2 cellular contexts compared by ENCODE assay signal in genomic region chr10:102432162-102432950, GRCh38.
TF ChIP-seq lines count a peak whose summit lies in the region.

A gene with protein sequence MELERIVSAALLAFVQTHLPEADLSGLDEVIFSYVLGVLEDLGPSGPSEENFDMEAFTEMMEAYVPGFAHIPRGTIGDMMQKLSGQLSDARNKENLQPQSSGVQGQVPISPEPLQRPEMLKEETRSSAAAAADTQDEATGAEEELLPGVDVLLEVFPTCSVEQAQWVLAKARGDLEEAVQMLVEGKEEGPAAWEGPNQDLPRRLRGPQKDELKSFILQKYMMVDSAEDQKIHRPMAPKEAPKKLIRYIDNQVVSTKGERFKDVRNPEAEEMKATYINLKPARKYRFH (minus strand): TSS chr10:102432574. CDS start chr10:102425188, 7,386 bp downstream.

TF ChIP-seq in IMR-90, 13 proteins besides CTCF, POLR2A, EP300 and RAD21 (continued from another document):
- TF ChIP-seq MXI1 (IDR thresholded peaks at IDR 0.05; ENCODE audit: borderline replicate concordance, low read depth, low read length) (no peak), RFX5 (IDR thresholded peaks at IDR 0.05; ENCODE audit: low read depth, low read length) (peak; percentile 30; the same call in 1 of the 2 replicates)
TF ChIP-seq in IMR-90: peak in this region for 2.

TF ChIP-seq in endothelial cell of umbilical vein, 7 proteins besides CTCF, POLR2A, EP300 and RAD21 (continued from another document):
- TF ChIP-seq FOS (IDR thresholded peaks at IDR 0.05; ENCODE audit: borderline replicate concordance, insufficient read depth, low read length) (no peak), JUN (IDR thresholded peaks at IDR 0.05; ENCODE audit: borderline replicate concordance, insufficient read depth, insufficient read length, low read depth) (no peak), MYC (IDR thresholded peaks at IDR 0.05; ENCODE audit: low read depth, low read length) (no peak), MAX (IDR thresholded peaks at IDR 0.05; ENCODE audit: insufficient read depth, insufficient read length) (no peak)
